Comparison of ENCODE assay signal across 9 cellular contexts in the genomic region with DNA sequence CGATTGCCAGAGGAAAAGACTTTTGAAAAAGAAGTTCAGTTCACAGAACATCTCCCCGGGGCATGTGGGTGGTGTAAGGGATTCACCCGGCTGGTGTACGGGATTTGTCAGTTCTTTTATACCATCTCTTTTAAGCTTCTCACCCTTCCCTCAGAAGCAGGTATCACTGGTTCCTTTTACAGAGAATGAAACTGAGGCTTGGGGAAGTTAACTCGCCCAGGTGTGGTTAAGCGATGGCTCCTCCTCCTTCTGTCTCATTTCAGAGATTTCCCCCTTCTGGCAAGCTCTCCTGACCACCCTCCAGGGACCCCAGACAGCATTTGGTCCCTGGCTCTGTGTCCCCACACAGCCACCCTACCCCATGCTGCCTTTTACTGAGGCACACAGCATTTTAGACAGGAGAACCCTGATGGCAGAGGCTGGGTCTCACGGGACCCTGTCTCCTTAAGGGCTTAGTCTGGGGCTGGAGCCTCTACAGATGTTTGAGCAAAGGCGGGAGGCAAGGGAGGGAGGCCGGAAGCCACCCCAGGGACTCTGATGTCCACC. TPM values are rescaled to one million over a fixed set of nuclear protein-coding genes. Genes with fewer than 3 reads are reported as not detected.
DNase-seq lines count a peak whose midpoint lies in the region; ATAC-seq and TF ChIP-seq lines count a peak whose summit lies in the region.
"Had no signal": no experiment of that assay in that cellular context is flagged by ENCODE, and none has a peak within 500 bp of the region (broad histone marks: within the 10 kb centered on the region; RNA-seq: fewer than 3 reads in every experiment).

No MANE protein-coding gene starts in this region.

- H3K27me3 ChIP-seq in mononuclear cell (ENCODE audit: insufficient read depth, low read length) (no peaks in the 10 kb centered on the region), thyroid gland (no peaks in the 10 kb centered on the region)

- TF ChIP-seq CTCF in thyroid gland (IDR thresholded peaks at IDR 0.05) = no peak

- no peak for TF ChIP-seq POLR2A in thyroid gland (IDR thresholded peaks at IDR 0.05)

- H3K4me1 ChIP-seq in mononuclear cell (ENCODE audit: insufficient read depth, low read length) = peaks cover 88% of the 10 kb centered on the region
- H3K4me1 ChIP-seq in thyroid gland = peaks cover 10 to 60% of the 10 kb centered on the region in 2 donors

- intact Hi-C loops in thyroid gland (cut with DNase I) = no loop called here

- peak; percentile 40 for ATAC-seq in GM18909 (IDR thresholded peaks at IDR 0.05; ENCODE audit: poor library complexity, unreplicated experiment)
- peak; percentile 34 for ATAC-seq in HG03097 (IDR thresholded peaks at IDR 0.05; ENCODE audit: low FRiP score, unreplicated experiment)
- ATAC-seq: K562 had no signal

- DNase-seq in activated CD8-positive, alpha-beta memory T cell treated with anti-CD3 and anti-CD28 coated beads for 48 hours (ENCODE audit: low read depth in 2 of 3, low spot score in 2 of 3) = peak in 2 of 3 experiments; percentile 34 to 39
- DNase-seq in thyroid gland (no peak), amniotic stem cell (lab: John Stamatoyannopoulos, UW) (no peak), anterior cingulate cortex (lab: John Stamatoyannopoulos, UW) (no peak), HuH-7.5 (ENCODE audit: low spot score) (no peak)

- H3K9me3 ChIP-seq in mononuclear cell (ENCODE audit: low read depth, low read length) = no peaks in the 10 kb centered on the region
- H3K9me3 ChIP-seq in thyroid gland = no peaks in the 10 kb centered on the region

- H3K36me3 ChIP-seq in thyroid gland = no peaks in the 10 kb centered on the region

- peak overlapping the region in 2 of 3 donors; percentile 51 to 63 for H3K27ac ChIP-seq in thyroid gland

- WGBS in thyroid gland, 2 donors = 79 to 81% methylated on average over 8 to 9 of the region's 9 CpGs

- H3K4me3 ChIP-seq in mononuclear cell (ENCODE audit: low read length) = peak overlapping the region; percentile 25
- H3K4me3 ChIP-seq in thyroid gland (replicated peaks in 1 of 3) = no peak overlapping the region
- H3K4me3 ChIP-seq: K562 had no signal

RNA-seq across cellular contexts. Expression of a gene that starts 2.8 kb away (rescaled TPM):
- total RNA-seq in mononuclear cell = 72.4 TPM
- total RNA-seq in thyroid gland = 100 to 1,000 TPM in 2 of 4 donors, 10 to 100 TPM in 2; 74.5 to 146 (median 97.2) TPM

Comparison
In these comparisons a context has a peak if more than half of its experiments do, and no peak if none do; other contexts are left out.
1. DNase-seq: peak in activated CD8-positive, alpha-beta memory T cell treated with anti-CD3 and anti-CD28 coated beads for 48 hours (2 of 3); none in thyroid gland (0 of 2), amniotic stem cell (single experiment), anterior cingulate cortex (0 of 58) and HuH-7.5 (single experiment).